In the genomic region with DNA sequence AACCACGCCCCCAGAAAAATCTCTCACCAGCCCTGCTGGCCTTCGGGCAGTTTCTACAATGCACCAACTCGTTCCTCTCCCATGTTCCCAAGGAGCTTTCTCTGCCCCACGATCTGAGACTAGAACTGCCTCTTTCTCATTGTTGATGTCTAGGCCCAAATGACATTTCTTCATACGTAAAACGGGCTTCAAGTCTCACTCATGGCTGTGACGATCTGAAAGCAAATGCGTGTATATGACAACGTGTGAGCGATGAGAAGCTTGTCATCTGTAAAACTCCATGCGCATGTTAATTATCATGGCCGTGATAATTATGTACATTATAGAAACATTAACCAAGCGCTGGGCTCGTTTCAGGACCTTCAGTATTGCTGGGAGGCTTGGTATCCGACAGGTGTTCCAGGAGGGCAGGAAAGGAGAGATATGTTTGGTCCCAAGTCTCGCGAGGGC, we compare ENCODE assay signal across 8 cellular contexts. TPM values are rescaled to one million over a fixed set of nuclear protein-coding genes. Genes with fewer than 3 reads are reported as not detected.
DNase-seq lines count a peak whose midpoint lies in the region; ATAC-seq and TF ChIP-seq lines count a peak whose summit lies in the region.

No MANE protein-coding gene starts in this region.

- BruUV-seq in Calu3 (replicated peaks; lab: Mats Ljungman, UMichigan): no TSS peak
- BruUV-seq in OCI-LY7 (replicated peaks; lab: Mats Ljungman, UMichigan): no TSS peak

- no peaks in the 10 kb centered on the region for H3K9me2 ChIP-seq in OCI-LY7 (ENCODE audit: insufficient read depth, low read length)

- POLR2A ChIA-PET in OCI-LY7 (lab: Charles Lee): interaction anchor here (0.7 to 1.6 kb wide), 9 partner anchors 15 to 175 kb away, joined by 3 to 8 read pairs (median 3); no protein-coding TSS in a partner anchor

- H3K36me3 ChIP-seq in OCI-LY7 (ENCODE audit: insufficient read depth, low read length) (peaks cover 7% of the 10 kb centered on the region; the same call in 1 of the 2 replicates), parathyroid adenoma (ENCODE audit: control insufficient read depth, insufficient read depth, low read length) (no peaks in the 10 kb centered on the region)

- H3K9me3 ChIP-seq in OCI-LY7 (ENCODE audit: low read length): no peaks in the 10 kb centered on the region
- H3K9me3 ChIP-seq in parathyroid adenoma (ENCODE audit: control insufficient read depth, low read length): no peaks in the 10 kb centered on the region

- H3K9me3 Mint-ChIP-seq in Calu3 (ENCODE audit: low read depth, unreplicated experiment) (no peaks in the 10 kb centered on the region), endothelial cell (ENCODE audit: unreplicated experiment) (no peaks in the 10 kb centered on the region)

- H3K27ac Mint-ChIP-seq in Calu3 (ENCODE audit: unreplicated experiment) (peak overlapping the region; percentile 74), endothelial cell (ENCODE audit: unreplicated experiment) (peak overlapping the region; percentile 11)

- intact Hi-C loops in Calu3 (cut with micrococcal nuclease; ENCODE audit: unreplicated experiment) (loop anchor here (10.0 kb wide), 2 partner anchors 90 to 220 kb away; a partner anchor contains a TSS), OCI-LY7 (cut with micrococcal nuclease; ENCODE audit: unreplicated experiment) (loop anchor here (1.0 to 5.0 kb wide), 5 partner anchors 67 to 222 kb away; no protein-coding TSS in a partner anchor)

- H3K4me3 Mint-ChIP-seq in Calu3 (ENCODE audit: low read depth, unreplicated experiment) (peak overlapping the region; percentile 98), endothelial cell (ENCODE audit: unreplicated experiment) (peak overlapping the region; percentile 97)

- ATAC-seq in HG02981 (IDR thresholded peaks at IDR 0.05; ENCODE audit: unreplicated experiment): no peak
- ATAC-seq in GM19455 (IDR thresholded peaks at IDR 0.05; ENCODE audit: unreplicated experiment): no peak
- no peak for ATAC-seq in HG02588 (IDR thresholded peaks at IDR 0.05; ENCODE audit: unreplicated experiment)

- H3K36me3 Mint-ChIP-seq in Calu3 (ENCODE audit: insufficient read depth, unreplicated experiment) (peaks cover 45% of the 10 kb centered on the region), endothelial cell (ENCODE audit: low read depth, unreplicated experiment) (no peaks in the 10 kb centered on the region)

- TF ChIP-seq CTCF in Calu3 (IDR thresholded peaks at IDR 0.05; ENCODE audit: unreplicated experiment) (no peak), OCI-LY7 (conservative IDR thresholded peaks at IDR 0.05; ENCODE audit: low read length) (no peak), endothelial cell (IDR thresholded peaks at IDR 0.05; ENCODE audit: unreplicated experiment) (no peak), parathyroid adenoma (IDR thresholded peaks at IDR 0.05) (no peak)

- no peaks in the 10 kb centered on the region for H3K79me2 ChIP-seq in OCI-LY7 (ENCODE audit: insufficient read depth, low read depth, low read length)
- peaks cover 2% of the 10 kb centered on the region for H3K79me2 ChIP-seq in parathyroid adenoma

- H2AFZ ChIP-seq in OCI-LY7 (ENCODE audit: low read length): peak overlapping the region; percentile 7; the same call in 1 of the 2 replicates
- peak overlapping the region; percentile 86 for H2AFZ ChIP-seq in parathyroid adenoma

- H3K4me1 ChIP-seq in OCI-LY7 (ENCODE audit: insufficient read depth, low read length, poor library complexity, severe bottlenecking) (peaks cover 34% of the 10 kb centered on the region), parathyroid adenoma (peaks cover 8% of the 10 kb centered on the region)

- H3K27me3 ChIP-seq in parathyroid adenoma (ENCODE audit: control insufficient read depth, insufficient read depth, low read length): no peaks in the 10 kb centered on the region

- no peak overlapping the region for H3K9ac ChIP-seq in parathyroid adenoma

- peak overlapping the region; percentile 42; the same call in 1 of the 2 replicates for H3K4me2 ChIP-seq in OCI-LY7 (ENCODE audit: low read length)
- H3K4me2 ChIP-seq in parathyroid adenoma (ENCODE audit: low read length): peak overlapping the region; percentile 36

- in situ Hi-C loops in ACHN (cut with HindIII; ENCODE audit: low pct_ligation_motif_present, low pct_unique_long_range_greater_than_20kb, low sequenced_read_pairs): no loop called here

- H3K4me1 Mint-ChIP-seq in Calu3 (ENCODE audit: low read depth, unreplicated experiment) (peaks cover 37% of the 10 kb centered on the region), endothelial cell (ENCODE audit: unreplicated experiment) (peaks cover 13% of the 10 kb centered on the region)

- no peak overlapping the region for H3K4me3 ChIP-seq in OCI-LY7 (ENCODE audit: low read depth, low read length, poor library complexity, severe bottlenecking)
- H3K4me3 ChIP-seq in parathyroid adenoma (ENCODE audit: low read depth, low read length): peak overlapping the region; percentile 91

- H3K27me3 Mint-ChIP-seq in Calu3 (ENCODE audit: unreplicated experiment) (no peaks in the 10 kb centered on the region), endothelial cell (ENCODE audit: unreplicated experiment) (peaks cover 5% of the 10 kb centered on the region)

- DNase-seq in Calu3 (no peak), OCI-LY7 (ENCODE audit: low spot score) (no peak), endothelial cell (ENCODE audit: low spot score) (no peak), ACHN (no peak)

- H3K27ac ChIP-seq in OCI-LY7 (ENCODE audit: low read depth, low read length, poor library complexity, severe bottlenecking) (no peak overlapping the region), parathyroid adenoma (peak overlapping the region; percentile 32)

- CTCF ChIA-PET in Calu3 (lab: Charles Lee): interaction anchor here (0.7 to 1.7 kb wide), 8 partner anchors 23 to 221 kb away, joined by 3 to 8 read pairs (median 3); a partner anchor contains a TSS
- CTCF ChIA-PET in OCI-LY7 (lab: Charles Lee; ENCODE audit: unreplicated experiment): interaction anchor here (0.5 to 1.2 kb wide), 9 partner anchors 15 to 215 kb away, joined by 3 to 7 read pairs (median 4); no protein-coding TSS in a partner anchor

- H4K20me1 ChIP-seq in OCI-LY7 (ENCODE audit: insufficient read depth, low read length): no peaks in the 10 kb centered on the region

RNA-seq across cellular contexts. Expression of a gene that starts 0.7 kb away (rescaled TPM):
- 28.8 and 30.8 TPM in 2 replicates for total RNA-seq in Calu3 (2022)
- 6.7 and 11.7 TPM in 2 replicates for total RNA-seq in OCI-LY7 (2014; rRNA removed; shearing (Covaris generic))
- 25.3 and 26.8 TPM in 2 replicates for total RNA-seq in OCI-LY7 (2022)
- 9.4 TPM for total RNA-seq in endothelial cell (ENCODE audit: unreplicated experiment)

RNA-seq across cellular contexts. Expression of a gene that starts 1.3 kb away (rescaled TPM):
- total RNA-seq in Calu3 (2022) (9.1 and 10.4 TPM in 2 replicates), OCI-LY7 (2022) (9.6 and 10.1 TPM in 2 replicates), endothelial cell (ENCODE audit: unreplicated experiment) (10.0 TPM)
- total RNA-seq in OCI-LY7 (2014; rRNA removed; shearing (Covaris generic)): 5.1 and 5.3 TPM in 2 replicates
